ENCODE assay signal across 1 cellular context in genomic region chr11:47489395-47489755, GRCh38.
A peak's percentile ranks its signal among the peaks of the same experiment; 100 is the strongest.
TF ChIP-seq lines count a peak whose summit lies in the region.

No MANE protein-coding gene starts in this region.

TF ChIP-seq in HepG2, 621 proteins besides CTCF, POLR2A, EP300 and RAD21:
- TF ChIP-seq ZNF678 (CRISPR knock-in tag; IDR thresholded peaks at IDR 0.05) (no peak), PHF8 (CRISPR knock-in tag; IDR thresholded peaks at IDR 0.05) (no peak), ZNF337 (CRISPR knock-in tag; IDR thresholded peaks at IDR 0.05; ENCODE audit: borderline replicate concordance, low read depth) (no peak), MAFK (conservative IDR thresholded peaks at IDR 0.05 in 1 of 2, IDR thresholded peaks at IDR 0.05 in 1 of 2; ENCODE audit: low read length in 2 of 2) (peak in 1 of 2 experiments; percentile 17; a peak in 1 of 4 replicates), ZNF253 (CRISPR knock-in tag; IDR thresholded peaks at IDR 0.05; ENCODE audit: borderline replicate concordance) (no peak)
TF ChIP-seq in HepG2: peak in this region for 1.
